Comparison of ENCODE assay signal across 25 cellular contexts in genomic region chr12:132276066-132276719, GRCh38. TPM values are rescaled to one million over a fixed set of nuclear protein-coding genes. Genes with fewer than 3 reads are reported as not detected.
"Had no signal": no experiment of that assay in that cellular context is flagged by ENCODE, and none has a peak within 500 bp of the region (broad histone marks: within the 10 kb centered on the region; RNA-seq: fewer than 3 reads in every experiment).

No MANE protein-coding gene starts in this region.

- H3K27me3 Mint-ChIP-seq: activated CD4-positive, alpha-beta T cell treated with anti-CD3 and anti-CD28 coated beads, Interleukin-2, amount 10 ng/mL, durations not matched to agents 7 days and 5 days had no signal

- H3K9me3 ChIP-seq: ascending aorta, body of pancreas had no signal

- H3K9me3 Mint-ChIP-seq: activated CD4-positive, alpha-beta memory T cell treated with anti-CD3 and anti-CD28 coated beads for 36 hours; activated CD4-positive, alpha-beta T cell treated with anti-CD3 and anti-CD28 coated beads, Interleukin-2, amount 10 ng/mL, durations not matched to agents 7 days and 5 days; activated naive CD4-positive, alpha-beta T cell treated with anti-CD3 and anti-CD28 coated beads, Interleukin-2, amount 50 U/mL, for 72 hours; activated naive CD8-positive, alpha-beta T cell treated with anti-CD3 and anti-CD28 coated beads, Interleukin-2, amount 50 U/mL, for 24 hours; activated T-cell treated with anti-CD3 and anti-CD28 coated beads, Interleukin-2, amount 50 U/mL, for 4 hours; WTC11 had no signal

- H3K4me1 Mint-ChIP-seq: activated CD4-positive, alpha-beta T cell treated with anti-CD3 and anti-CD28 coated beads, Interleukin-2, amount 10 ng/mL, durations not matched to agents 7 days and 5 days; activated naive CD8-positive, alpha-beta T cell treated with anti-CD3 and anti-CD28 coated beads, Interleukin-2, amount 50 U/mL, for 24 hours; T-helper 17 cell had no signal

- H3K4me1 ChIP-seq: ascending aorta, body of pancreas had no signal

- H3K27ac Mint-ChIP-seq: activated CD4-positive, alpha-beta memory T cell treated with anti-CD3 and anti-CD28 coated beads for 36 hours; activated CD4-positive, alpha-beta T cell treated with anti-CD3 and anti-CD28 coated beads, Interleukin-2, amount 10 ng/mL, durations not matched to agents 7 days and 5 days; activated naive CD4-positive, alpha-beta T cell treated with anti-CD3 and anti-CD28 coated beads, Interleukin-2, amount 50 U/mL, for 72 hours; activated naive CD8-positive, alpha-beta T cell treated with anti-CD3 and anti-CD28 coated beads, Interleukin-2, amount 50 U/mL, for 24 hours; T-helper 17 cell had no signal

- ATAC-seq: activated naive CD4-positive, alpha-beta T cell treated with anti-CD3 and anti-CD28 coated beads, Interleukin-2, amount 50 U/mL, for 72 hours; activated naive CD8-positive, alpha-beta T cell treated with anti-CD3 and anti-CD28 coated beads, Interleukin-2, amount 50 U/mL, for 24 hours; activated T-cell treated with anti-CD3 and anti-CD28 coated beads, Interleukin-2, amount 50 U/mL, for 4 hours; body of pancreas; K562; T-helper 17 cell; WTC11 had no signal

- H3K36me3 ChIP-seq: ascending aorta, cardiac muscle cell had no signal

- H3K4me3 Mint-ChIP-seq: activated CD4-positive, alpha-beta memory T cell treated with anti-CD3 and anti-CD28 coated beads for 36 hours; activated CD4-positive, alpha-beta T cell treated with anti-CD3 and anti-CD28 coated beads, Interleukin-2, amount 10 ng/mL, durations not matched to agents 7 days and 5 days; activated naive CD8-positive, alpha-beta T cell treated with anti-CD3 and anti-CD28 coated beads, Interleukin-2, amount 50 U/mL, for 24 hours; activated T-cell treated with anti-CD3 and anti-CD28 coated beads, Interleukin-2, amount 50 U/mL, for 4 hours; T-helper 17 cell; WTC11 had no signal

- DNase-seq: activated CD4-positive, alpha-beta memory T cell treated with anti-CD3 and anti-CD28 coated beads for 36 hours; activated CD4-positive, alpha-beta T cell treated with anti-CD3 and anti-CD28 coated beads, Interleukin-2, amount 10 ng/mL, durations not matched to agents 7 days and 5 days; activated CD4-positive, CD25-positive, alpha-beta regulatory T cell treated with anti-CD3 and anti-CD28 coated beads, Interleukin-2, amount 50 U/mL, for 72 hours; activated CD8-positive, alpha-beta memory T cell treated with anti-CD3 and anti-CD28 coated beads for 24 hours; activated effector memory CD4-positive, alpha-beta T cell treated with anti-CD3 and anti-CD28 coated beads, Interleukin-2, amount 50 U/mL, for 16 hours; activated naive CD4-positive, alpha-beta T cell treated with Interleukin-2 at 50 U/mL for 16 hours; activated naive CD8-positive, alpha-beta T cell treated with anti-CD3 and anti-CD28 coated beads, Interleukin-2, amount 50 U/mL, for 24 hours; activated T-cell treated with anti-CD3 and anti-CD28 coated beads, Interleukin-2, amount 50 U/mL, for 4 hours; amniotic stem cell; body of pancreas; Karpas-422; MM.1S; NCI-H1105; NCI-H1436; NCI-H187; NCI-H2081; NCI-H510A treated with DMSO at 0.1 percent for 48 hours; SIG-M5; T-helper 17 cell; T-helper 9 cell had no signal

- H3K4me3 ChIP-seq: ascending aorta, body of pancreas, cardiac muscle cell, K562 had no signal

- H3K27ac ChIP-seq: ascending aorta, body of pancreas, cardiac muscle cell had no signal

- H3K27me3 ChIP-seq: ascending aorta, cardiac muscle cell had no signal

- H3K36me3 Mint-ChIP-seq: activated CD4-positive, alpha-beta memory T cell treated with anti-CD3 and anti-CD28 coated beads for 36 hours; activated naive CD4-positive, alpha-beta T cell treated with anti-CD3 and anti-CD28 coated beads, Interleukin-2, amount 50 U/mL, for 72 hours; WTC11 had no signal

RNA-seq across cellular contexts. Expression of gene GALNT9, which starts 53.2 kb away (rescaled TPM):
- total RNA-seq: activated CD4-positive, alpha-beta T cell treated with anti-CD3 and anti-CD28 coated beads, Interleukin-2, amount 10 ng/mL, durations not matched to agents 7 days and 5 days; ascending aorta; body of pancreas; K562; T-helper 17 cell had no signal
- polyA plus RNA-seq: K562 had no signal
